In genomic region chr14:21997300-21997699, GRCh38 we compare ENCODE assay signal across 8 cellular contexts.
DNase-seq lines count a peak whose midpoint lies in the region; TF ChIP-seq lines count a peak whose summit lies in the region.

No MANE protein-coding gene starts in this region.

- H3K4me3 Mint-ChIP-seq in activated naive CD8-positive, alpha-beta T cell treated with anti-CD3 and anti-CD28 coated beads for 36 hours = peak overlapping the region; percentile 88

- H3K4me1 Mint-ChIP-seq in activated naive CD8-positive, alpha-beta T cell treated with anti-CD3 and anti-CD28 coated beads for 36 hours = peaks cover 11% of the 10 kb centered on the region

- H3K27ac Mint-ChIP-seq in activated naive CD8-positive, alpha-beta T cell treated with anti-CD3 and anti-CD28 coated beads for 36 hours = peak overlapping the region; percentile 94

- H3K36me3 Mint-ChIP-seq in activated naive CD8-positive, alpha-beta T cell treated with anti-CD3 and anti-CD28 coated beads for 36 hours = peaks cover 9% of the 10 kb centered on the region

- H3K4me3 ChIP-seq in ascending aorta (no peak overlapping the region), coronary artery (no peak overlapping the region)

- no peak overlapping the region for H3K27ac ChIP-seq in ascending aorta
- H3K27ac ChIP-seq in coronary artery = no peak overlapping the region

- no peaks in the 10 kb centered on the region for H3K9me3 ChIP-seq in ascending aorta

- DNase-seq in GDM1 (lab: John Stamatoyannopoulos, UW) (peak; percentile 35), NAMALWA (ENCODE audit: low spot score) (peak; percentile 64), midbrain (lab: John Stamatoyannopoulos, UW) (peak; percentile 2), DMS153 treated with DMSO at 0.1 percent for 48 hours (lab: John Stamatoyannopoulos, UW; ENCODE audit: unreplicated experiment) (no peak), DMS114 treated with DMSO at 0.1 percent for 48 hours (lab: John Stamatoyannopoulos, UW; ENCODE audit: unreplicated experiment) (no peak), ascending aorta (ENCODE audit: low spot score in 2 of 2) (no peak), coronary artery (ENCODE audit: low spot score) (no peak)
- no peak for DNase-seq in activated naive CD8-positive, alpha-beta T cell treated with anti-CD3 and anti-CD28 coated beads for 36 hours

- no peaks in the 10 kb centered on the region for H3K4me1 ChIP-seq in ascending aorta

- no peaks in the 10 kb centered on the region for H3K9me3 Mint-ChIP-seq in activated naive CD8-positive, alpha-beta T cell treated with anti-CD3 and anti-CD28 coated beads for 36 hours

- no peaks in the 10 kb centered on the region for H3K27me3 Mint-ChIP-seq in activated naive CD8-positive, alpha-beta T cell treated with anti-CD3 and anti-CD28 coated beads for 36 hours

- TF ChIP-seq CTCF in ascending aorta (IDR thresholded peaks at IDR 0.05) = no peak
- TF ChIP-seq CTCF in coronary artery (IDR thresholded peaks at IDR 0.05) = no peak

- intact Hi-C loops in ascending aorta (cut with DNase I) = no loop called here

- H3K27me3 ChIP-seq in ascending aorta = no peaks in the 10 kb centered on the region

- H3K36me3 ChIP-seq in ascending aorta = no peaks in the 10 kb centered on the region

Comparison
In these comparisons a context has a peak if more than half of its experiments do, and no peak if none do; other contexts are left out.
1. DNase-seq: peak in GDM1 (single experiment), NAMALWA (single experiment) and midbrain (single experiment); none in activated naive CD8-positive, alpha-beta T cell treated with anti-CD3 and anti-CD28 coated beads for 36 hours (single experiment), DMS153 treated with DMSO at 0.1 percent for 48 hours (single experiment), DMS114 treated with DMSO at 0.1 percent for 48 hours (single experiment), ascending aorta (0 of 2) and coronary artery (single experiment).